In genomic region chr3:57980416-57980815, GRCh38 we compare ENCODE assay signal across 19 cellular contexts. TPM values are rescaled to one million over a fixed set of nuclear protein-coding genes. Genes with fewer than 3 reads are reported as not detected.
DNase-seq lines count a peak whose midpoint lies in the region; ATAC-seq and TF ChIP-seq lines count a peak whose summit lies in the region.
"Had no signal": no experiment of that assay in that cellular context is flagged by ENCODE, and none has a peak within 500 bp of the region (broad histone marks: within the 10 kb centered on the region; RNA-seq: fewer than 3 reads in every experiment).

No MANE protein-coding gene starts in this region.

- H3K27me3 Mint-ChIP-seq in stimulated activated naive CD8-positive, alpha-beta T cell treated with anti-CD3 and anti-CD28 coated beads, Interleukin-15, amount 100 ng/mL, for 72 hours = no peaks in the 10 kb centered on the region
- H3K27me3 Mint-ChIP-seq in effector memory CD8-positive, alpha-beta T cell = no peaks in the 10 kb centered on the region

- H3K36me3 ChIP-seq in osteoblast (ENCODE audit: insufficient read depth, low read length) (no peaks in the 10 kb centered on the region), uterus (no peaks in the 10 kb centered on the region)

- no peak for DNase-seq in stimulated activated naive CD8-positive, alpha-beta T cell treated with anti-CD3 and anti-CD28 coated beads, Interleukin-15, amount 100 ng/mL, for 72 hours
- DNase-seq in stimulated activated naive CD8-positive, alpha-beta T cell treated with anti-CD3 and anti-CD28 coated beads, Interleukin-15, Interleukin-2, amounts not matched to agents 100 U/mL and 50 U/mL, for 24 hours = no peak
- DNase-seq in NB4 (ENCODE audit: low read depth) (peak; percentile 51), osteoblast (ENCODE audit: insufficient read length, low spot score, missing footprints) (no peak), coronary artery (ENCODE audit: low spot score) (no peak), uterus (no peak)
- no peak for DNase-seq in effector memory CD8-positive, alpha-beta T cell
- DNase-seq: CD4-positive, CD25-positive, alpha-beta regulatory T cell; DMS53; H9; NCI-H1417; NCI-H2029; NCI-H2171 treated with DMSO at 0.1 percent for 48 hours; NCI-H510A treated with DMSO at 0.1 percent for 48 hours; OCI-M1 had no signal

- no peaks in the 10 kb centered on the region for H3K27me3 ChIP-seq in osteoblast (ENCODE audit: insufficient read depth, low read length)
- no peaks in the 10 kb centered on the region for H3K27me3 ChIP-seq in uterus

- no peak overlapping the region for H3K4me3 Mint-ChIP-seq in stimulated activated naive CD8-positive, alpha-beta T cell treated with anti-CD3 and anti-CD28 coated beads, Interleukin-15, amount 100 ng/mL, for 72 hours
- H3K4me3 Mint-ChIP-seq in effector memory CD8-positive, alpha-beta T cell = no peak overlapping the region
- H3K4me3 Mint-ChIP-seq: CD4-positive, CD25-positive, alpha-beta regulatory T cell; H9 had no signal

- H3K4me2 ChIP-seq in osteoblast (ENCODE audit: insufficient read depth, low read length) = no peak overlapping the region
- H3K4me2 ChIP-seq: KMS-11 had no signal

- TF ChIP-seq POLR2A in NB4 (IDR thresholded peaks at IDR 0.05; ENCODE audit: extremely low read depth, insufficient read length) = no peak
- no peak for TF ChIP-seq POLR2A in uterus (IDR thresholded peaks at IDR 0.05)

- no peaks in the 10 kb centered on the region for H3K9me3 Mint-ChIP-seq in stimulated activated naive CD8-positive, alpha-beta T cell treated with anti-CD3 and anti-CD28 coated beads, Interleukin-15, amount 100 ng/mL, for 72 hours
- no peaks in the 10 kb centered on the region for H3K9me3 Mint-ChIP-seq in effector memory CD8-positive, alpha-beta T cell
- H3K9me3 Mint-ChIP-seq: H9 had no signal

- H3K27ac ChIP-seq in VCaP = peak overlapping the region; percentile 100
- H3K27ac ChIP-seq in osteoblast (ENCODE audit: low read depth, low read length) = no peak overlapping the region
- no peak overlapping the region for H3K27ac ChIP-seq in coronary artery
- no peak overlapping the region for H3K27ac ChIP-seq in uterus
- H3K27ac ChIP-seq: KMS-11, SK-N-MC had no signal

- intact Hi-C loops in uterus (cut with DNase I; ENCODE audit: low total_unique reads) = no loop called here

- H3K79me2 ChIP-seq in osteoblast (ENCODE audit: insufficient read depth, low read length) = no peaks in the 10 kb centered on the region

- TF ChIP-seq CTCF in NB4 (IDR thresholded peaks at IDR 0.05; ENCODE audit: low read depth, low read length) (no peak), VCaP (conservative IDR thresholded peaks at IDR 0.05) (no peak), osteoblast (IDR thresholded peaks at IDR 0.05; ENCODE audit: extremely low read depth, low read depth, low read length) (no peak), coronary artery (IDR thresholded peaks at IDR 0.05) (no peak), uterus (IDR thresholded peaks at IDR 0.05) (no peak)

- H3K4me1 ChIP-seq in osteoblast (ENCODE audit: insufficient read depth, low read length) = peaks cover 26% of the 10 kb centered on the region
- peaks cover 0 to 3% of the 10 kb centered on the region in 2 donors for H3K4me1 ChIP-seq in uterus

- ATAC-seq in stimulated activated naive CD8-positive, alpha-beta T cell treated with anti-CD3 and anti-CD28 coated beads, Interleukin-15, amount 100 ng/mL, for 72 hours = no peak
- ATAC-seq in stimulated activated naive CD8-positive, alpha-beta T cell treated with anti-CD3 and anti-CD28 coated beads, Interleukin-15, Interleukin-2, amounts not matched to agents 100 U/mL and 50 U/mL, for 24 hours = no peak
- ATAC-seq in effector memory CD8-positive, alpha-beta T cell (replicated peaks) = no peak
- ATAC-seq: GM12878 had no signal

- H3K27ac Mint-ChIP-seq in stimulated activated naive CD8-positive, alpha-beta T cell treated with anti-CD3 and anti-CD28 coated beads, Interleukin-15, amount 100 ng/mL, for 72 hours = peak overlapping the region; percentile 4 to 52
- H3K27ac Mint-ChIP-seq in effector memory CD8-positive, alpha-beta T cell = no peak overlapping the region
- H3K27ac Mint-ChIP-seq: CD4-positive, CD25-positive, alpha-beta regulatory T cell; H9 had no signal

- peaks cover 4% of the 10 kb centered on the region for H3K36me3 Mint-ChIP-seq in effector memory CD8-positive, alpha-beta T cell (ENCODE audit: insufficient read depth)
- H3K36me3 Mint-ChIP-seq: CD4-positive, CD25-positive, alpha-beta regulatory T cell had no signal

- H3K4me1 Mint-ChIP-seq in stimulated activated naive CD8-positive, alpha-beta T cell treated with anti-CD3 and anti-CD28 coated beads, Interleukin-15, amount 100 ng/mL, for 72 hours = peaks cover 23% of the 10 kb centered on the region
- peaks cover 9% of the 10 kb centered on the region in 2 donors for H3K4me1 Mint-ChIP-seq in effector memory CD8-positive, alpha-beta T cell (ENCODE audit: low read depth in 2 of 2)

- H3K4me3 ChIP-seq in NB4 (ENCODE audit: low read depth, low read length) (no peak overlapping the region), osteoblast (ENCODE audit: insufficient read depth, low read length) (no peak overlapping the region), coronary artery (no peak overlapping the region), uterus (no peak overlapping the region)
- H3K4me3 ChIP-seq: GM12878, SK-N-MC had no signal

- H4K20me1 ChIP-seq in osteoblast (ENCODE audit: insufficient read depth, low read length) = no peaks in the 10 kb centered on the region

- no peaks in the 10 kb centered on the region for H3K9me3 ChIP-seq in osteoblast (ENCODE audit: low read depth, low read length)
- H3K9me3 ChIP-seq in uterus = no peaks in the 10 kb centered on the region

- no peak overlapping the region for H2AFZ ChIP-seq in osteoblast (ENCODE audit: low read length)

RNA-seq across cellular contexts. Expression of gene FLNB, which starts 27.8 kb away (rescaled TPM):
- total RNA-seq in osteoblast (259 and 274 TPM in 2 replicates), uterus (100 to 1,000 TPM in 3 of 4 donors, 10 to 100 TPM in 1; 52.4 to 283 (median 148) TPM)

Comparison
In these comparisons a context has a peak if more than half of its experiments do, and no peak if none do; other contexts are left out.
1. H3K27ac Mint-ChIP-seq: peak in stimulated activated naive CD8-positive, alpha-beta T cell treated with anti-CD3 and anti-CD28 coated beads, Interleukin-15, amount 100 ng/mL, for 72 hours (2 of 2); none in effector memory CD8-positive, alpha-beta T cell (0 of 2).